Comparison of ENCODE assay signal across 1 cellular context in the genomic region with DNA sequence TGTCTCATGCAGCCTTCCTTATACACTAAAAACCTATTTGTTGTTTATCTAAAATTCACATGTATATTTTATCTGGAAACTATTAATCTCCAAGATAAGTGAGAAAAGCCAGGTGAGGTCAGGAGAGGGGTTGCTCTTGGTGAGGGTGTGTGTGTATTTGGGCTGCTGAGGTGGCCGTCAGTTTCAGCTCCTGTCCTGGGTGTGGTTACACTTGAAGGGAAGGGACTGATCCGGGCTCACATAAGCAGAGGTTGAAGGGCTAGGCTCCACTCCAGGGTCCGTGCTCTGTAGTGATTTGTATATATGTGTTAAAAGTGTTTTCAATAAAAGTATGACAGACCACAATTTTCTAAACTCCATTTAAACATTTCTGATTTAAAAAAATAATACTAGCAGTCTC.
TF ChIP-seq lines count a peak whose summit lies in the region.

No MANE protein-coding gene starts in this region.

TF ChIP-seq in H1, 55 proteins besides CTCF, POLR2A, EP300 and RAD21:
- TF ChIP-seq KDM1A (IDR thresholded peaks at IDR 0.05; ENCODE audit: borderline replicate concordance, low read length), result no peak
- TF ChIP-seq RXRA (IDR thresholded peaks at IDR 0.05; ENCODE audit: insufficient read depth, low read depth, low read length), result no peak
- TF ChIP-seq TEAD4 (IDR thresholded peaks at IDR 0.05; ENCODE audit: low read depth, low read length), result no peak
- no peak for TF ChIP-seq CEBPB (IDR thresholded peaks at IDR 0.05; ENCODE audit: low read depth, low read length)
- TF ChIP-seq ASH2L (IDR thresholded peaks at IDR 0.05; ENCODE audit: low read length), result no peak
- TF ChIP-seq, protein P1, sequence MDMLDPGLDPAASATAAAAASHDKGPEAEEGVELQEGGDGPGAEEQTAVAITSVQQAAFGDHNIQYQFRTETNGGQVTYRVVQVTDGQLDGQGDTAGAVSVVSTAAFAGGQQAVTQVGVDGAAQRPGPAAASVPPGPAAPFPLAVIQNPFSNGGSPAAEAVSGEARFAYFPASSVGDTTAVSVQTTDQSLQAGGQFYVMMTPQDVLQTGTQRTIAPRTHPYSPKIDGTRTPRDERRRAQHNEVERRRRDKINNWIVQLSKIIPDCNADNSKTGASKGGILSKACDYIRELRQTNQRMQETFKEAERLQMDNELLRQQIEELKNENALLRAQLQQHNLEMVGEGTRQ (IDR thresholded peaks at IDR 0.05; ENCODE audit: low read length), result no peak
- TF ChIP-seq CREB1 (IDR thresholded peaks at IDR 0.05), result no peak
- TF ChIP-seq CHD2 (IDR thresholded peaks at IDR 0.05; ENCODE audit: low read length), result no peak
- no peak for TF ChIP-seq HDAC6 (IDR thresholded peaks at IDR 0.05; ENCODE audit: low read depth, low read length)
- TF ChIP-seq CBX5 (IDR thresholded peaks at IDR 0.05; ENCODE audit: low read depth, low read length), result no peak
- TF ChIP-seq POLR2AphosphoS5 (IDR thresholded peaks at IDR 0.05; ENCODE audit: low read depth, low read length), result no peak
- TF ChIP-seq SAP30 (IDR thresholded peaks at IDR 0.05; ENCODE audit: insufficient read depth, insufficient replicate concordance, low read length), result no peak
- TF ChIP-seq RNF2 (IDR thresholded peaks at IDR 0.05; ENCODE audit: borderline replicate concordance, low read depth, low read length, missing control alignments, poor library complexity, severe bottlenecking), result no peak
- no peak for TF ChIP-seq TAF7 (optimal IDR thresholded peaks at IDR 0.05; ENCODE audit: borderline replicate concordance, low read depth, low read length)
- TF ChIP-seq, protein P2, sequence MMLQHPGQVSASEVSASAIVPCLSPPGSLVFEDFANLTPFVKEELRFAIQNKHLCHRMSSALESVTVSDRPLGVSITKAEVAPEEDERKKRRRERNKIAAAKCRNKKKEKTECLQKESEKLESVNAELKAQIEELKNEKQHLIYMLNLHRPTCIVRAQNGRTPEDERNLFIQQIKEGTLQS (IDR thresholded peaks at IDR 0.05; ENCODE audit: insufficient read depth, low read depth, low read length), result no peak
- TF ChIP-seq, protein P3, sequence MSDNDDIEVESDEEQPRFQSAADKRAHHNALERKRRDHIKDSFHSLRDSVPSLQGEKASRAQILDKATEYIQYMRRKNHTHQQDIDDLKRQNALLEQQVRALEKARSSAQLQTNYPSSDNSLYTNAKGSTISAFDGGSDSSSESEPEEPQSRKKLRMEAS (IDR thresholded peaks at IDR 0.05), result no peak
TF ChIP-seq in H1: peak in this region for 0.
